1 cellular context compared by ENCODE assay signal in the genomic region with DNA sequence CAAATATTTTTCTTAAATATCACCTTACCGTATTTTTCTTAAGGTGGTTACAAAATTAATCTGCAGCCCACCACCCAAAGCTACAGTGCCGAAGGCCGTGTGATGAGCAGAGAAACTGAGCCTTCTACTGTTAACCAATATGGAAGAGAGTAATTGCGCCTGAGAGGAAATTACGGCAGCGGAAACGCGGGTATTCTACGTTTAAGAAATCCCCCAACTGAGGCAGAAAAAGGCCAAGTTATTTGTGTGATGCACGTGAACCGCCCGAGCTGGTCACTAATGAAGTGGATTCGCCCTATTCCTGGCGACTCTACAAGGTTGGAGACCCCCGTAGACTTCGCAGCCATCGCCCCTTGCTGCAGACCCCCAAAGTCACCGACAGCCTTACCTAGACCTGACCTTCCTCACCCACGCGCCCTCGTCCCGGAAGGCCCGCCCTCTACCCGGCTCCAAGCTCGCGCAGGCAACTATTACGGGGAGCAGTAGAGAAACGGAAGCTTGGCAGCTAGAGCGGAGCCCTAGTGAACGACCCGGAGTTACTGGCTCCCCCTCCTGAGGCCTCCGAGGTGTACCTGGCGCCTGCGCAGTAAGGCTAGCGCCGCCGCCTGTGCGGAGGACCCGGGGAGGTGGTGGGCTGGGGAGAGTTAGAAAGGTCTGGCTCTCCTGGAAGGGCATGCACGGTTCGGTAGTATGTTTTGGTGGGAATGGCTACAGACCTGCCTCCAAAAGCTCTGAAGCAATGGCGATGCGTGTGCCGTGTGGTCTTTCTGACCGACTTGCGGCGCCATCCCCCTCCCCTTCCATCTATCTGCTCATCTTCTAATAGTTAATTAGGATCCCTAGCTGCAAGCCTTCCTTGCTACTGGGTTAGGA.
TF ChIP-seq lines count a peak whose summit lies in the region.

Gene MRPS33, minus strand, starts transcription at position 430 of the 873 bp plus-strand sequence. CDS start 4,319 bp downstream, outside the sequence.

TF ChIP-seq in HEK293, 187 proteins besides CTCF, POLR2A, EP300 and RAD21 (continued from another document and continues in another):
- TF ChIP-seq, protein P1, sequence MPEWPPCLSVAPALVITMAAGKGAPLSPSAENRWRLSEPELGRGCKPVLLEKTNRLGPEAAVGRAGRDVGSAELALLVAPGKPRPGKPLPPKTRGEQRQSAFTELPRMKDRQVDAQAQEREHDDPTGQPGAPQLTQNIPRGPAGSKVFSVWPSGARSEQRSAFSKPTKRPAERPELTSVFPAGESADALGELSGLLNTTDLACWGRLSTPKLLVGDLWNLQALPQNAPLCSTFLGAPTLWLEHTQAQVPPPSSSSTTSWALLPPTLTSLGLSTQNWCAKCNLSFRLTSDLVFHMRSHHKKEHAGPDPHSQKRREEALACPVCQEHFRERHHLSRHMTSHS (tag by site-specific recombination; IDR thresholded peaks at IDR 0.05), result no peak
- TF ChIP-seq ZNF324 (tag by site-specific recombination; IDR thresholded peaks at IDR 0.05) (peak; percentile 73; the same call in 1 of the 2 replicates), GFI1B (tag by site-specific recombination; IDR thresholded peaks at IDR 0.05) (no peak), ZSCAN18 (tag by site-specific recombination; IDR thresholded peaks at IDR 0.05) (no peak), WT1 (tag by site-specific recombination; IDR thresholded peaks at IDR 0.05) (0 out of 2 replicates have a peak, but pooled peaks have one; percentile 7), ZNF670 (tag by site-specific recombination; IDR thresholded peaks at IDR 0.05; ENCODE audit: low read depth) (no peak), EGR2 (tag by site-specific recombination; IDR thresholded peaks at IDR 0.05; ENCODE audit: low read depth) (peak; percentile 64), ZNF600 (tag by site-specific recombination; IDR thresholded peaks at IDR 0.05) (peak; percentile 41), ZNF747 (tag by site-specific recombination; IDR thresholded peaks at IDR 0.05) (no peak), ZBTB8A (tag by site-specific recombination; IDR thresholded peaks at IDR 0.05) (peak; percentile 75), SP3 (tag by site-specific recombination; IDR thresholded peaks at IDR 0.05) (peak; percentile 58; the same call in 1 of the 2 replicates), ZEB2 (tag by site-specific recombination; IDR thresholded peaks at IDR 0.05) (peak; percentile 88), ZNF791 (tag by site-specific recombination; IDR thresholded peaks at IDR 0.05) (no peak), KLF7 (tag by site-specific recombination; IDR thresholded peaks at IDR 0.05; ENCODE audit: borderline replicate concordance) (no peak), ZSCAN30 (tag by site-specific recombination; IDR thresholded peaks at IDR 0.05) (peak; percentile 57; the same call in 1 of the 2 replicates), ZBTB6 (tag by site-specific recombination; IDR thresholded peaks at IDR 0.05) (0 out of 2 replicates have a peak, but pooled peaks have one; percentile 9), ZNF610 (tag by site-specific recombination; IDR thresholded peaks at IDR 0.05; ENCODE audit: borderline replicate concordance) (0 out of 2 replicates have a peak, but pooled peaks have one; percentile 45), ZNF121 (tag by site-specific recombination; IDR thresholded peaks at IDR 0.05) (peak; percentile 24; the same call in 1 of the 2 replicates), ZNF449 (tag by site-specific recombination; IDR thresholded peaks at IDR 0.05) (0 out of 2 replicates have a peak, but pooled peaks have one; percentile 33), ZNF677 (tag by site-specific recombination; IDR thresholded peaks at IDR 0.05) (no peak), ZNF404 (tag by site-specific recombination; IDR thresholded peaks at IDR 0.05) (no peak)
- TF ChIP-seq, protein P2, sequence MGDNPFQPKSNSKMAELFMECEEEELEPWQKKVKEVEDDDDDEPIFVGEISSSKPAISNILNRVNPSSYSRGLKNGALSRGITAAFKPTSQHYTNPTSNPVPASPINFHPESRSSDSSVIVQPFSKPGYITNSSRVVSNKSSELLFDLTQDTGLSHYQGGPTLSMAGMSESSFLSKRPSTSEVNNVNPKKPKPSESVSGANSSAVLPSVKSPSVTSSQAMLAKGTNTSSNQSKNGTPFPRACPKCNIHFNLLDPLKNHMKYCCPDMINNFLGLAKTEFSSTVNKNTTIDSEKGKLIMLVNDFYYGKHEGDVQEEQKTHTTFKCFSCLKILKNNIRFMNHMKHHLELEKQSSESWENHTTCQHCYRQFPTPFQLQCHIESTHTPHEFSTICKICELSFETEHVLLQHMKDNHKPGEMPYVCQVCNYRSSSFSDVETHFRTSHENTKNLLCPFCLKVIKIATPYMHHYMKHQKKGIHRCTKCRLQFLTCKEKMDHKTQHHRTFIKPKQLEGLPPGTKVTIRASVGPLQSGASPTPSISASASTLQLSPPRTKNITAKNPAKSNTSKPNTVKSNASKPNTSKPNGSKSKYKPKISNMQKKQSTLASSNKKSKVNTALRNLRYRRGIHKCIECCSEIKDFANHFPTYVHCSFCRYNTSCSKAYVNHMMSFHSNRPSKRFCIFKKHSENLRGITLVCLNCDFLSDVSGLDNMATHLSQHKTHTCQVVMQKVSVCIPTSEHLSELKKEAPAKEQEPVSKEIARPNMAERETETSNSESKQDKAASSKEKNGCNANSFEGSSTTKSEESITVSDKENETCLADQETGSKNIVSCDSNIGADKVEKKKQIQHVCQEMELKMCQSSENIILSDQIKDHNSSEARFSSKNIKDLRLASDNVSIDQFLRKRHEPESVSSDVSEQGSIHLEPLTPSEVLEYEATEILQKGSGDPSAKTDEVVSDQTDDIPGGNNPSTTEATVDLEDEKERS (tag by site-specific recombination; IDR thresholded peaks at IDR 0.05), result no peak
- TF ChIP-seq, protein P3, sequence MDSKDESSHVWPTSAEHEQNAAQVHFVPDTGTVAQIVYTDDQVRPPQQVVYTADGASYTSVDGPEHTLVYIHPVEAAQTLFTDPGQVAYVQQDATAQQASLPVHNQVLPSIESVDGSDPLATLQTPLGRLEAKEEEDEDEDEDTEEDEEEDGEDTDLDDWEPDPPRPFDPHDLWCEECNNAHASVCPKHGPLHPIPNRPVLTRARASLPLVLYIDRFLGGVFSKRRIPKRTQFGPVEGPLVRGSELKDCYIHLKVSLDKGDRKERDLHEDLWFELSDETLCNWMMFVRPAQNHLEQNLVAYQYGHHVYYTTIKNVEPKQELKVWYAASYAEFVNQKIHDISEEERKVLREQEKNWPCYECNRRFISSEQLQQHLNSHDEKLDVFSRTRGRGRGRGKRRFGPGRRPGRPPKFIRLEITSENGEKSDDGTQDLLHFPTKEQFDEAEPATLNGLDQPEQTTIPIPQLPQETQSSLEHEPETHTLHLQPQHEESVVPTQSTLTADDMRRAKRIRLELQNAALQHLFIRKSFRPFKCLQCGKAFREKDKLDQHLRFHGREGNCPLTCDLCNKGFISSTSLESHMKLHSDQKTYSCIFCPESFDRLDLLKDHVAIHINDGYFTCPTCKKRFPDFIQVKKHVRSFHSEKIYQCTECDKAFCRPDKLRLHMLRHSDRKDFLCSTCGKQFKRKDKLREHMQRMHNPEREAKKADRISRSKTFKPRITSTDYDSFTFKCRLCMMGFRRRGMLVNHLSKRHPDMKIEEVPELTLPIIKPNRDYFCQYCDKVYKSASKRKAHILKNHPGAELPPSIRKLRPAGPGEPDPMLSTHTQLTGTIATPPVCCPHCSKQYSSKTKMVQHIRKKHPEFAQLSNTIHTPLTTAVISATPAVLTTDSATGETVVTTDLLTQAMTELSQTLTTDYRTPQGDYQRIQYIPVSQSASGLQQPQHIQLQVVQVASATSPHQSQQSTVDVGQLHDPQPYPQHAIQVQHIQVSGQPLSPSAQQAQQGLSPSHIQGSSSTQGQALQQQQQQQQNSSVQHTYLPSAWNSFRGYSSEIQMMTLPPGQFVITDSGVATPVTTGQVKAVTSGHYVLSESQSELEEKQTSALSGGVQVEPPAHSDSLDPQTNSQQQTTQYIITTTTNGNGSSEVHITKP (tag by site-specific recombination; IDR thresholded peaks at IDR 0.05), result peak; percentile 87
- TF ChIP-seq, protein P4, sequence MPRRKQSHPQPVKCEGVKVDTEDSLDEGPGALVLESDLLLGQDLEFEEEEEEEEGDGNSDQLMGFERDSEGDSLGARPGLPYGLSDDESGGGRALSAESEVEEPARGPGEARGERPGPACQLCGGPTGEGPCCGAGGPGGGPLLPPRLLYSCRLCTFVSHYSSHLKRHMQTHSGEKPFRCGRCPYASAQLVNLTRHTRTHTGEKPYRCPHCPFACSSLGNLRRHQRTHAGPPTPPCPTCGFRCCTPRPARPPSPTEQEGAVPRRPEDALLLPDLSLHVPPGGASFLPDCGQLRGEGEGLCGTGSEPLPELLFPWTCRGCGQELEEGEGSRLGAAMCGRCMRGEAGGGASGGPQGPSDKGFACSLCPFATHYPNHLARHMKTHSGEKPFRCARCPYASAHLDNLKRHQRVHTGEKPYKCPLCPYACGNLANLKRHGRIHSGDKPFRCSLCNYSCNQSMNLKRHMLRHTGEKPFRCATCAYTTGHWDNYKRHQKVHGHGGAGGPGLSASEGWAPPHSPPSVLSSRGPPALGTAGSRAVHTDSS (tag by site-specific recombination; IDR thresholded peaks at IDR 0.05), result peak; percentile 68
- TF ChIP-seq, protein P5, sequence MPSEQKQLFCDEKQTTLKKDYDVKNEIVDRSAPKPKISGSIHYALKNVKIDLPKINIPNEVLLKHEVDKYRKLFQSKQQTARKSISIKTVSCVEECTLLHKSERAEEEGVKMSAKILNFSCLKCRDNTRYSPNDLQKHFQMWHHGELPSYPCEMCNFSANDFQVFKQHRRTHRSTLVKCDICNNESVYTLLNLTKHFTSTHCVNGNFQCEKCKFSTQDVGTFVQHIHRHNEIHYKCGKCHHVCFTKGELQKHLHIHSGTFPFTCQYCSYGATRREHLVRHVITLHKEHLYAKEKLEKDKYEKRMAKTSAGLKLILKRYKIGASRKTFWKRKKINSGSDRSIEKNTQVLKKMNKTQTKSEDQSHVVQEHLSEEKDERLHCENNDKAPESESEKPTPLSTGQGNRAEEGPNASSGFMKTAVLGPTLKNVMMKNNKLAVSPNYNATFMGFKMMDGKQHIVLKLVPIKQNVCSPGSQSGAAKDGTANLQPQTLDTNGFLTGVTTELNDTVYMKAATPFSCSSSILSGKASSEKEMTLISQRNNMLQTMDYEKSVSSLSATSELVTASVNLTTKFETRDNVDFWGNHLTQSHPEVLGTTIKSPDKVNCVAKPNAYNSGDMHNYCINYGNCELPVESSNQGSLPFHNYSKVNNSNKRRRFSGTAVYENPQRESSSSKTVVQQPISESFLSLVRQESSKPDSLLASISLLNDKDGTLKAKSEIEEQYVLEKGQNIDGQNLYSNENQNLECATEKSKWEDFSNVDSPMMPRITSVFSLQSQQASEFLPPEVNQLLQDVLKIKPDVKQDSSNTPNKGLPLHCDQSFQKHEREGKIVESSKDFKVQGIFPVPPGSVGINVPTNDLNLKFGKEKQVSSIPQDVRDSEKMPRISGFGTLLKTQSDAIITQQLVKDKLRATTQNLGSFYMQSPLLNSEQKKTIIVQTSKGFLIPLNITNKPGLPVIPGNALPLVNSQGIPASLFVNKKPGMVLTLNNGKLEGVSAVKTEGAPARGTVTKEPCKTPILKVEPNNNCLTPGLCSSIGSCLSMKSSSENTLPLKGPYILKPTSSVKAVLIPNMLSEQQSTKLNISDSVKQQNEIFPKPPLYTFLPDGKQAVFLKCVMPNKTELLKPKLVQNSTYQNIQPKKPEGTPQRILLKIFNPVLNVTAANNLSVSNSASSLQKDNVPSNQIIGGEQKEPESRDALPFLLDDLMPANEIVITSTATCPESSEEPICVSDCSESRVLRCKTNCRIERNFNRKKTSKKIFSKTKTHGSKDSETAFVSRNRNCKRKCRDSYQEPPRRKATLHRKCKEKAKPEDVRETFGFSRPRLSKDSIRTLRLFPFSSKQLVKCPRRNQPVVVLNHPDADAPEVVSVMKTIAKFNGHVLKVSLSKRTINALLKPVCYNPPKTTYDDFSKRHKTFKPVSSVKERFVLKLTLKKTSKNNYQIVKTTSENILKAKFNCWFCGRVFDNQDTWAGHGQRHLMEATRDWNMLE (tag by site-specific recombination; conservative IDR thresholded peaks at IDR 0.05; ENCODE audit: low read depth), result peak; percentile 96
- TF ChIP-seq, protein P6, sequence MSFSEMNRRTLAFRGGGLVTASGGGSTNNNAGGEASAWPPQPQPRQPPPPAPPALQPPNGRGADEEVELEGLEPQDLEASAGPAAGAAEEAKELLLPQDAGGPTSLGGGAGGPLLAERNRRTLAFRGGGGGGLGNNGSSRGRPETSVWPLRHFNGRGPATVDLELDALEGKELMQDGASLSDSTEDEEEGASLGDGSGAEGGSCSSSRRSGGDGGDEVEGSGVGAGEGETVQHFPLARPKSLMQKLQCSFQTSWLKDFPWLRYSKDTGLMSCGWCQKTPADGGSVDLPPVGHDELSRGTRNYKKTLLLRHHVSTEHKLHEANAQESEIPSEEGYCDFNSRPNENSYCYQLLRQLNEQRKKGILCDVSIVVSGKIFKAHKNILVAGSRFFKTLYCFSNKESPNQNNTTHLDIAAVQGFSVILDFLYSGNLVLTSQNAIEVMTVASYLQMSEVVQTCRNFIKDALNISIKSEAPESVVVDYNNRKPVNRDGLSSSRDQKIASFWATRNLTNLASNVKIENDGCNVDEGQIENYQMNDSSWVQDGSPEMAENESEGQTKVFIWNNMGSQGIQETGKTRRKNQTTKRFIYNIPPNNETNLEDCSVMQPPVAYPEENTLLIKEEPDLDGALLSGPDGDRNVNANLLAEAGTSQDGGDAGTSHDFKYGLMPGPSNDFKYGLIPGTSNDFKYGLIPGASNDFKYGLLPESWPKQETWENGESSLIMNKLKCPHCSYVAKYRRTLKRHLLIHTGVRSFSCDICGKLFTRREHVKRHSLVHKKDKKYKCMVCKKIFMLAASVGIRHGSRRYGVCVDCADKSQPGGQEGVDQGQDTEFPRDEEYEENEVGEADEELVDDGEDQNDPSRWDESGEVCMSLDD (tag by site-specific recombination; IDR thresholded peaks at IDR 0.05), result peak; percentile 67
